ENCODE assay signal across 17 cellular contexts in genomic region chr18:70499218-70499691, GRCh38.
DNase-seq lines count a peak whose midpoint lies in the region; ATAC-seq, FAIRE-seq and TF ChIP-seq lines count a peak whose summit lies in the region.
"Had no signal": no experiment of that assay in that cellular context is flagged by ENCODE, and none has a peak within 500 bp of the region (broad histone marks: within the 10 kb centered on the region; RNA-seq: fewer than 3 reads in every experiment).

No MANE protein-coding gene starts in this region.

- no peaks in the 10 kb centered on the region for H3K9me2 ChIP-seq in Karpas-422 (replicated peaks; ENCODE audit: insufficient read depth, low read length)

- no peaks in the 10 kb centered on the region for H3K4me1 Mint-ChIP-seq in activated CD4-positive, alpha-beta T cell treated with anti-CD3 and anti-CD28 coated beads, Interleukin-2, amount 10 ng/mL, durations not matched to agents 24 days and 14 days
- no peaks in the 10 kb centered on the region for H3K4me1 Mint-ChIP-seq in activated naive CD4-positive, alpha-beta T cell treated with anti-CD3 and anti-CD28 coated beads for 36 hours (ENCODE audit: low read depth)
- H3K4me1 Mint-ChIP-seq: nephron had no signal

- H2AFZ ChIP-seq in Karpas-422 (ENCODE audit: low read length) = peak overlapping the region; percentile 84

- H3K9ac ChIP-seq in Karpas-422 (ENCODE audit: low read length) (peak overlapping the region; percentile 90), kidney (ENCODE audit: low read length in 2 of 2) (no peak overlapping the region)

- H3K4me3 Mint-ChIP-seq in activated CD4-positive, alpha-beta T cell treated with anti-CD3 and anti-CD28 coated beads, Interleukin-2, amount 10 ng/mL, durations not matched to agents 24 days and 14 days = no peak overlapping the region
- H3K4me3 Mint-ChIP-seq in activated naive CD4-positive, alpha-beta T cell treated with anti-CD3 and anti-CD28 coated beads for 36 hours = peak overlapping the region; percentile 63
- H3K4me3 Mint-ChIP-seq: nephron, type B pancreatic cell had no signal

- DNase-seq in activated CD4-positive, alpha-beta T cell treated with anti-CD3 and anti-CD28 coated beads, Interleukin-2, amount 50 U/mL, for 1 hour = peak; percentile 2
- DNase-seq in activated CD4-positive, alpha-beta T cell treated with anti-CD3 and anti-CD28 coated beads, Interleukin-2, amount 10 ng/mL, durations not matched to agents 24 days and 14 days = no peak
- DNase-seq in Karpas-422 = peak; percentile 100
- peak; percentile 20 for DNase-seq in activated naive CD4-positive, alpha-beta T cell treated with anti-CD3 and anti-CD28 coated beads for 36 hours
- DNase-seq in stimulated activated naive CD8-positive, alpha-beta T cell treated with anti-CD3 and anti-CD28 coated beads, Interleukin-15, Interleukin-2, amounts not matched to agents 100 U/mL and 50 U/mL, for 24 hours = no peak
- DNase-seq in suprapubic skin (ENCODE audit: low spot score in 2 of 2) = no peak
- no peak for DNase-seq in kidney
- DNase-seq: activated CD4-positive, alpha-beta T cell treated with anti-CD3 and anti-CD28 coated beads for 4 hours; colonic mucosa; DMS79 treated with DMSO at 0.1 percent for 48 hours; left cardiac atrium; MV-4-11 had no signal

- H3K27ac ChIP-seq in Karpas-422 (ENCODE audit: low read length) = peak overlapping the region; percentile 96
- no peak overlapping the region for H3K27ac ChIP-seq in suprapubic skin
- no peak overlapping the region for H3K27ac ChIP-seq in kidney (ENCODE audit: low read depth in 2 of 2, low read length in 2 of 2)
- H3K27ac ChIP-seq: A549, colonic mucosa had no signal

- H3K9me3 ChIP-seq in Karpas-422 (ENCODE audit: low read length) = no peaks in the 10 kb centered on the region
- no peaks in the 10 kb centered on the region for H3K9me3 ChIP-seq in suprapubic skin
- H3K9me3 ChIP-seq in kidney (ENCODE audit: control insufficient read depth in 1 of 2, low read length in 2 of 2) = no peaks in the 10 kb centered on the region
- H3K9me3 ChIP-seq: A549, colonic mucosa had no signal

- H3K27me3 Mint-ChIP-seq in activated CD4-positive, alpha-beta T cell treated with anti-CD3 and anti-CD28 coated beads, Interleukin-2, amount 10 ng/mL, durations not matched to agents 24 days and 14 days = peaks cover 2% of the 10 kb centered on the region
- no peaks in the 10 kb centered on the region for H3K27me3 Mint-ChIP-seq in activated naive CD4-positive, alpha-beta T cell treated with anti-CD3 and anti-CD28 coated beads for 36 hours (ENCODE audit: low read depth)
- H3K27me3 Mint-ChIP-seq: type B pancreatic cell had no signal

- TF ChIP-seq CTCF in suprapubic skin (IDR thresholded peaks at IDR 0.05) (no peak), kidney (IDR thresholded peaks at IDR 0.05; ENCODE audit: borderline replicate concordance, extremely low read depth, insufficient read depth) (no peak)

- ATAC-seq in stimulated activated naive CD8-positive, alpha-beta T cell treated with anti-CD3 and anti-CD28 coated beads, Interleukin-15, Interleukin-2, amounts not matched to agents 100 U/mL and 50 U/mL, for 24 hours = peak; percentile 55
- ATAC-seq in GM19467 (IDR thresholded peaks at IDR 0.05; ENCODE audit: unreplicated experiment) = no peak
- ATAC-seq: left cardiac atrium had no signal

- intact Hi-C loops in activated CD4-positive, alpha-beta T cell treated with anti-CD3 and anti-CD28 coated beads, Interleukin-2, amount 10 ng/mL, durations not matched to agents 24 days and 14 days (cut with micrococcal nuclease) = no loop called here
- intact Hi-C loops in activated naive CD4-positive, alpha-beta T cell treated with anti-CD3 and anti-CD28 coated beads for 36 hours (cut with micrococcal nuclease) = no loop called here
- intact Hi-C loops in kidney (cut with DNase I) = no loop called here

- H3K4me3 ChIP-seq in Karpas-422 (ENCODE audit: low read length) (peak overlapping the region; percentile 71), suprapubic skin (no peak overlapping the region), kidney (ENCODE audit: low read length in 2 of 2) (no peak overlapping the region)
- H3K4me3 ChIP-seq: A549, colonic mucosa had no signal

- no peak for TF ChIP-seq EP300 in suprapubic skin (IDR thresholded peaks at IDR 0.05)

- H4K20me1 ChIP-seq in Karpas-422 (ENCODE audit: insufficient read depth, low read depth, low read length) = no peaks in the 10 kb centered on the region

- no peaks in the 10 kb centered on the region for H3K9me3 Mint-ChIP-seq in activated CD4-positive, alpha-beta T cell treated with anti-CD3 and anti-CD28 coated beads, Interleukin-2, amount 10 ng/mL, durations not matched to agents 24 days and 14 days
- no peaks in the 10 kb centered on the region for H3K9me3 Mint-ChIP-seq in activated naive CD4-positive, alpha-beta T cell treated with anti-CD3 and anti-CD28 coated beads for 36 hours
- H3K9me3 Mint-ChIP-seq: activated naive CD4-positive, alpha-beta T cell treated with anti-CD3 and anti-CD28 coated beads, Interleukin-2, amount 50 U/mL, for 72 hours; nephron; type B pancreatic cell had no signal

- 84% methylated on average over 18 of the region's 31 CpGs for WGBS in suprapubic skin

- H3K36me3 ChIP-seq in Karpas-422 (ENCODE audit: insufficient read depth, low read length) (no peaks in the 10 kb centered on the region), suprapubic skin (no peaks in the 10 kb centered on the region), kidney (ENCODE audit: control insufficient read depth in 1 of 2, insufficient read depth in 2 of 2, low read length in 2 of 2) (no peaks in the 10 kb centered on the region)
- H3K36me3 ChIP-seq: colonic mucosa had no signal

- CTCF ChIA-PET in activated naive CD4-positive, alpha-beta T cell treated with anti-CD3 and anti-CD28 coated beads for 36 hours (lab: Charles Lee) = interaction anchor here (1.6 kb wide), 1 partner anchor 9 kb away, joined by 4 read pairs; no protein-coding TSS in a partner anchor

- H3K4me1 ChIP-seq in Karpas-422 (ENCODE audit: low read length) = peaks cover 81% of the 10 kb centered on the region
- no peaks in the 10 kb centered on the region for H3K4me1 ChIP-seq in suprapubic skin
- H3K4me1 ChIP-seq in kidney (ENCODE audit: control insufficient read depth in 1 of 2, insufficient read depth in 1 of 2, low read depth in 1 of 2, low read length in 2 of 2) = no peaks in the 10 kb centered on the region
- H3K4me1 ChIP-seq: A549, colonic mucosa had no signal

- TF ChIP-seq POLR2A in suprapubic skin (IDR thresholded peaks at IDR 0.05) = no peak

- no peak overlapping the region for H3K27ac Mint-ChIP-seq in activated CD4-positive, alpha-beta T cell treated with anti-CD3 and anti-CD28 coated beads, Interleukin-2, amount 10 ng/mL, durations not matched to agents 24 days and 14 days
- H3K27ac Mint-ChIP-seq in activated naive CD4-positive, alpha-beta T cell treated with anti-CD3 and anti-CD28 coated beads for 36 hours = peak overlapping the region; percentile 42
- H3K27ac Mint-ChIP-seq: activated naive CD4-positive, alpha-beta T cell treated with anti-CD3 and anti-CD28 coated beads, Interleukin-2, amount 50 U/mL, for 72 hours; nephron; type B pancreatic cell had no signal

- no peaks in the 10 kb centered on the region for H3K27me3 ChIP-seq in Karpas-422 (ENCODE audit: low read length)
- no peaks in the 10 kb centered on the region for H3K27me3 ChIP-seq in suprapubic skin
- H3K27me3 ChIP-seq: colonic mucosa had no signal

- H3K79me2 ChIP-seq in Karpas-422 (ENCODE audit: low read length) = no peaks in the 10 kb centered on the region

- FAIRE-seq in kidney (lab: Jason Lieb, UNC) = no peak
- FAIRE-seq: A549 had no signal

- H3K4me2 ChIP-seq in Karpas-422 (ENCODE audit: low read depth, low read length, poor library complexity, severe bottlenecking) = peak overlapping the region; percentile 92
- H3K4me2 ChIP-seq: A549 had no signal

- H3K36me3 Mint-ChIP-seq in activated CD4-positive, alpha-beta T cell treated with anti-CD3 and anti-CD28 coated beads, Interleukin-2, amount 10 ng/mL, durations not matched to agents 24 days and 14 days (ENCODE audit: low read depth) = no peaks in the 10 kb centered on the region
- no peaks in the 10 kb centered on the region for H3K36me3 Mint-ChIP-seq in activated naive CD4-positive, alpha-beta T cell treated with anti-CD3 and anti-CD28 coated beads for 36 hours (ENCODE audit: low read depth)
- H3K36me3 Mint-ChIP-seq: activated naive CD4-positive, alpha-beta T cell treated with anti-CD3 and anti-CD28 coated beads, Interleukin-2, amount 50 U/mL, for 72 hours; type B pancreatic cell had no signal

Comparison
In these comparisons a context has a peak if more than half of its experiments do, and no peak if none do; other contexts are left out.
1. DNase-seq: peak in activated CD4-positive, alpha-beta T cell treated with anti-CD3 and anti-CD28 coated beads, Interleukin-2, amount 50 U/mL, for 1 hour (single experiment), Karpas-422 (single experiment) and activated naive CD4-positive, alpha-beta T cell treated with anti-CD3 and anti-CD28 coated beads for 36 hours (single experiment); none in activated CD4-positive, alpha-beta T cell treated with anti-CD3 and anti-CD28 coated beads, Interleukin-2, amount 10 ng/mL, durations not matched to agents 24 days and 14 days (single experiment), stimulated activated naive CD8-positive, alpha-beta T cell treated with anti-CD3 and anti-CD28 coated beads, Interleukin-15, Interleukin-2, amounts not matched to agents 100 U/mL and 50 U/mL, for 24 hours (single experiment), suprapubic skin (0 of 2) and kidney (single experiment).